ENCODE assay signal across 1 cellular context in the genomic region with DNA sequence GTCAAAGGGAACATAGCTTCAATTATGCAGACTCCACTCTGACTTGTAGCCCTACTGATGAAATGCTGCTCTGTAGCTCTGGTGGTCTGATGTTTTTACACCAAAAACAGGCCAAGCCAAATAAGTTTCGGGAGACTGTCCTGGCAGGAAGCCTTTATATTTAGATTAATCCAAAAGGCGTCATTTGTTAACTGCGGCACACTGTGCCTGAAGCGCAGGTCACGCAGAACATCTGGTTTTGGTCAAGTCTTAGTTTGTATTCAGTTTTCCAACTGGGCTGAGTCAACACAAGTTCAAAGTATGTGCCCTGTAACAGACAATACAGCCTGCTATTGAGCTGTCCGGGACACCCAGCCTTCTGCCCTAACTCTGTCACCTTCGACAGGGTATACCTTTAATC.
TF ChIP-seq lines count a peak whose summit lies in the region.

No MANE protein-coding gene starts in this region.

TF ChIP-seq in SK-N-SH, 30 proteins besides CTCF, POLR2A, EP300 and RAD21 (continued from another document):
- no peak for TF ChIP-seq NRF1 (IDR thresholded peaks at IDR 0.05; ENCODE audit: low read depth, low read length)
TF ChIP-seq in SK-N-SH: peak in this region for 0.
